9 cellular contexts compared by ENCODE assay signal in the genomic region with DNA sequence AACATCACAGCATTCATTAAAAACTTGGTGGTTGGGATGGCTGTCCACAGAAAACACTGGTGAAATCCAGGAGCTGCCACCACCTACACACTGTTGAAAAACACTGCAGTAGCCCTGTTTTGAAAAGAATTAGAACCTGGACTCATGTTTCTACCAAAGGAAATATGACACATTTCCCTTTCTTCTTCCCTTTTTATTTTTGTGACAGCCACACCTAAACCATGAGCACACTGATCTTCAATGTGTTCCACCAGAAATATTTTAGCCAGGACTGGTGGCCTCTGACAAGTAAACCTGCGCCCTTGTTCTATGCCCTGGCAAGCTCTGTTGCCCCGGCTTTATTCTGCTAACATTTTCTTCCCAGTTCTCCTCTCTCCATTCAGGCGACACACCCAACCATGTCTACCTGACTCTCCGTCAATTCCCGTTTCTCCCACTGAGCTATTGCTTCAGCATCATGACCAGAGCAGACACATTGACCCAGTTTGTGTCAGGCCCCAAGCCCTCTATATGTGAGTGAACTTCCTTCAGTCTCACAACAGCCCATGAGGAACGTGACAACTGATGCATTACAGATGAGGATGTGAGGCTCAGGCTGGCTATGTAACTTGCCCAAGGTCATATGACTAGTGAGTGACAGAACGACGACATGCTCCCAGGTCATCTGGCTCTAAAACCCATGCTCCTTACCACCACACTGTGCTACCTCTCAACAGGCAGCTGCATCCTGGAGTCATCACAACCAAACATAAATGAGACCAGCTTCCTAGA. TPM values are rescaled to one million over a fixed set of nuclear protein-coding genes. Genes with fewer than 3 reads are reported as not detected.
DNase-seq lines count a peak whose midpoint lies in the region; ATAC-seq and TF ChIP-seq lines count a peak whose summit lies in the region.
"Had no signal": no experiment of that assay in that cellular context is flagged by ENCODE, and none has a peak within 500 bp of the region (broad histone marks: within the 10 kb centered on the region; RNA-seq: fewer than 3 reads in every experiment).

No MANE protein-coding gene starts in this region.

- no peak for ATAC-seq in Right ventricle myocardium superior (ENCODE audit: poor library complexity)
- no peak for ATAC-seq in activated CD8-positive, alpha-beta T cell treated with anti-CD3 and anti-CD28 coated beads for 36 hours
- ATAC-seq in lung (ENCODE audit: insufficient read depth, low FRiP score), result peak; percentile 15
- ATAC-seq in HG03439 (IDR thresholded peaks at IDR 0.05; ENCODE audit: unreplicated experiment), result no peak
- no peak for ATAC-seq in PC-3
- no peak for ATAC-seq in HG02852 (IDR thresholded peaks at IDR 0.05; ENCODE audit: unreplicated experiment)

- H3K27me3 ChIP-seq in left ventricle myocardium inferior (ENCODE audit: low read depth) (no peaks in the 10 kb centered on the region), lung (ENCODE audit: control insufficient read depth, insufficient read depth) (no peaks in the 10 kb centered on the region), PC-3 (ENCODE audit: low read length) (no peaks in the 10 kb centered on the region)

- peaks cover 32% of the 10 kb centered on the region for H3K9me3 Mint-ChIP-seq in activated CD8-positive, alpha-beta T cell treated with anti-CD3 and anti-CD28 coated beads for 36 hours
- H3K9me3 Mint-ChIP-seq in mesothelial cell of epicardium, result peaks cover 33% of the 10 kb centered on the region

- POLR2A ChIA-PET in activated CD8-positive, alpha-beta T cell treated with anti-CD3 and anti-CD28 coated beads for 36 hours (lab: Charles Lee), result interaction anchor here (0.6 to 9.5 kb wide), 5 partner anchors 14 to 506 kb away, joined by 3 to 204 read pairs (median 3); a partner anchor contains a TSS
- POLR2A ChIA-PET in PC-3 (lab: Charles Lee; ENCODE audit: unreplicated experiment), result interaction anchor here (0.6 kb wide), 1 partner anchor 36 kb away, joined by 5 read pairs; no protein-coding TSS in a partner anchor

- peak overlapping the region; percentile 98 for H3K27ac ChIP-seq in left ventricle myocardium inferior (replicated peaks)
- peak overlapping the region; percentile 66 to 80 for H3K27ac ChIP-seq in lung (ENCODE audit: low read depth in 1 of 2, low read length in 1 of 2)
- no peak overlapping the region for H3K27ac ChIP-seq in PC-3 (ENCODE audit: low read length)

- no peak for DNase-seq in left ventricle myocardium inferior
- DNase-seq in Right ventricle myocardium superior, result no peak
- DNase-seq in activated CD8-positive, alpha-beta T cell treated with anti-CD3 and anti-CD28 coated beads for 36 hours, result no peak
- DNase-seq in lung (ENCODE audit: low spot score), result no peak
- DNase-seq in PC-3, result no peak
- no peak for DNase-seq in mesothelial cell of epicardium (ENCODE audit: low spot score in 2 of 2, unreplicated experiment in 2 of 2)

- intact Hi-C loops in left ventricle myocardium inferior (cut with micrococcal nuclease), result no loop called here
- intact Hi-C loops in Right ventricle myocardium superior (cut with DNase I), result loop anchor here (5.0 kb wide), 1 partner anchor 164 kb away; a partner anchor contains a TSS
- intact Hi-C loops in activated CD8-positive, alpha-beta T cell treated with anti-CD3 and anti-CD28 coated beads for 36 hours (cut with micrococcal nuclease), result no loop called here
- intact Hi-C loops in PC-3 (cut with micrococcal nuclease), result no loop called here

- H3K9ac ChIP-seq in PC-3 (ENCODE audit: low read length), result no peak overlapping the region

- no peaks in the 10 kb centered on the region for H3K9me2 ChIP-seq in PC-3 (replicated peaks; ENCODE audit: low read length)

- peaks cover 64% of the 10 kb centered on the region for H3K4me1 Mint-ChIP-seq in activated CD8-positive, alpha-beta T cell treated with anti-CD3 and anti-CD28 coated beads for 36 hours (ENCODE audit: low read depth)
- peaks cover 3% of the 10 kb centered on the region for H3K4me1 Mint-ChIP-seq in mesothelial cell of epicardium

- BruUV-seq in PC-3 (replicated peaks; lab: Mats Ljungman, UMichigan), result no TSS peak

- H3K36me3 ChIP-seq in left ventricle myocardium inferior, result peaks cover 35% of the 10 kb centered on the region
- H3K36me3 ChIP-seq in lung (ENCODE audit: control insufficient read depth in 2 of 2, insufficient read depth in 2 of 2, low read length in 2 of 2), result peaks cover 0 to 2% of the 10 kb centered on the region in 2 donors
- H3K36me3 ChIP-seq in PC-3 (ENCODE audit: low read depth, low read length), result no peaks in the 10 kb centered on the region
- H3K36me3 ChIP-seq: HAP-1 had no signal

- H3K79me2 ChIP-seq in PC-3 (ENCODE audit: low read length), result no peaks in the 10 kb centered on the region

- H3K4me3 ChIP-seq in left ventricle myocardium inferior (peak overlapping the region; percentile 74), lung (no peak overlapping the region), PC-3 (ENCODE audit: low read length) (no peak overlapping the region)
- H3K4me3 ChIP-seq: HAP-1 had no signal

- no peak for TF ChIP-seq CTCF in left ventricle myocardium inferior (IDR thresholded peaks at IDR 0.05; ENCODE audit: borderline replicate concordance)
- TF ChIP-seq CTCF in activated CD8-positive, alpha-beta T cell treated with anti-CD3 and anti-CD28 coated beads for 36 hours (IDR thresholded peaks at IDR 0.05), result no peak
- TF ChIP-seq CTCF in lung (IDR thresholded peaks at IDR 0.05; ENCODE audit: control extremely low read depth, extremely low read depth), result no peak
- TF ChIP-seq CTCF in PC-3 (conservative IDR thresholded peaks at IDR 0.05; ENCODE audit: low read depth, low read length), result no peak
- no peak for TF ChIP-seq CTCF in mesothelial cell of epicardium (IDR thresholded peaks at IDR 0.05; ENCODE audit: unreplicated experiment)

- H3K27me3 Mint-ChIP-seq in activated CD8-positive, alpha-beta T cell treated with anti-CD3 and anti-CD28 coated beads for 36 hours, result no peaks in the 10 kb centered on the region
- no peaks in the 10 kb centered on the region for H3K27me3 Mint-ChIP-seq in mesothelial cell of epicardium (ENCODE audit: low read depth)

- H2AFZ ChIP-seq in PC-3 (ENCODE audit: low read length), result no peak overlapping the region

- no peak overlapping the region for H3K4me2 ChIP-seq in PC-3 (ENCODE audit: low read length)

- CTCF ChIA-PET in activated CD8-positive, alpha-beta T cell treated with anti-CD3 and anti-CD28 coated beads for 36 hours (lab: Charles Lee), result interaction anchor here (1.3 to 2.5 kb wide), 4 partner anchors 16 to 164 kb away, joined by 4 to 8 read pairs (median 6); a partner anchor contains a TSS
- CTCF ChIA-PET in PC-3 (lab: Charles Lee), result no interaction called here

- no peak overlapping the region for H3K4me3 Mint-ChIP-seq in activated CD8-positive, alpha-beta T cell treated with anti-CD3 and anti-CD28 coated beads for 36 hours
- no peak overlapping the region for H3K4me3 Mint-ChIP-seq in mesothelial cell of epicardium

- H4K20me1 ChIP-seq in PC-3 (ENCODE audit: low read length), result no peaks in the 10 kb centered on the region

- H3F3A ChIP-seq in PC-3 (ENCODE audit: low read length, unreplicated experiment), result no peaks in the 10 kb centered on the region

- peaks cover 30% of the 10 kb centered on the region for H3K9me3 ChIP-seq in left ventricle myocardium inferior (replicated peaks)
- H3K9me3 ChIP-seq in lung (ENCODE audit: control insufficient read depth in 2 of 2, insufficient read depth in 1 of 2, low read length in 1 of 2), result peaks cover 0 to 4% of the 10 kb centered on the region in 2 donors
- peaks cover 5% of the 10 kb centered on the region; the same call in 1 of the 2 replicates for H3K9me3 ChIP-seq in PC-3 (ENCODE audit: low read length)
- H3K9me3 ChIP-seq: HAP-1 had no signal

- 37 to 49% methylated on average over 8 of the region's 8 CpGs for WGBS in lung, 2 donors

- peak overlapping the region; percentile 37 for H3K27ac Mint-ChIP-seq in activated CD8-positive, alpha-beta T cell treated with anti-CD3 and anti-CD28 coated beads for 36 hours
- no peak overlapping the region for H3K27ac Mint-ChIP-seq in mesothelial cell of epicardium

- peaks cover 68% of the 10 kb centered on the region for H3K4me1 ChIP-seq in left ventricle myocardium inferior
- peaks cover 9 to 15% of the 10 kb centered on the region in 2 donors for H3K4me1 ChIP-seq in lung (ENCODE audit: control insufficient read depth in 2 of 2, insufficient read depth in 2 of 2, low read length in 2 of 2)
- peaks cover 22% of the 10 kb centered on the region for H3K4me1 ChIP-seq in PC-3 (ENCODE audit: insufficient read depth, low read length)
- H3K4me1 ChIP-seq: HAP-1 had no signal

- peaks cover 60% of the 10 kb centered on the region for H3K36me3 Mint-ChIP-seq in activated CD8-positive, alpha-beta T cell treated with anti-CD3 and anti-CD28 coated beads for 36 hours (ENCODE audit: low read depth)
- H3K36me3 Mint-ChIP-seq in mesothelial cell of epicardium, result peaks cover 4% of the 10 kb centered on the region

RNA-seq across cellular contexts. Expression of a gene that starts 3.5 kb away (rescaled TPM):
- total RNA-seq in left ventricle myocardium inferior (23.3 TPM), Right ventricle myocardium superior (22.8 TPM), lung (10 to 100 TPM; 16.1 to 19.7 TPM), PC-3 (2014; rRNA removed) (0.52 TPM in 1 of 2 replicates, not detected in the other), mesothelial cell of epicardium (0.14 to 0.40 TPM in 2 of 3 replicates, not detected in the other)
- 1 to 10 TPM; 6.2 to 7.6 TPM for total RNA-seq in activated CD8-positive, alpha-beta T cell treated with anti-CD3 and anti-CD28 coated beads for 36 hours
- polyA plus RNA-seq in lung, result 10 to 100 TPM; 17.4 to 35.2 TPM

RNA-seq across cellular contexts. Expression of a gene that starts 19.2 kb away (rescaled TPM):
- 29.8 TPM for total RNA-seq in left ventricle myocardium inferior
- 28.9 TPM for total RNA-seq in Right ventricle myocardium superior
- total RNA-seq in activated CD8-positive, alpha-beta T cell treated with anti-CD3 and anti-CD28 coated beads for 36 hours, result 10 to 100 TPM; 32.5 to 35.4 TPM
- total RNA-seq in lung, result 10 to 100 TPM; 40.0 to 50.2 TPM
- polyA plus RNA-seq in lung, result 10 to 100 TPM; 22.4 to 39.5 TPM
- 48.2 and 66.8 TPM in 2 replicates for total RNA-seq in PC-3 (2014; rRNA removed)
- total RNA-seq in mesothelial cell of epicardium, result 44.4 to 46.7 TPM (median 44.8 TPM) in 3 replicates

RNA-seq across cellular contexts. Expression of a gene that starts 60.0 kb away (rescaled TPM):
- total RNA-seq in left ventricle myocardium inferior (5.4 TPM), Right ventricle myocardium superior (5.1 TPM), lung (10 to 100 TPM; 28.0 to 47.8 TPM), PC-3 (2014; rRNA removed) (12.3 and 23.0 TPM in 2 replicates), mesothelial cell of epicardium (15.0 to 17.4 TPM (median 16.5 TPM) in 3 replicates)
- 10 to 100 TPM; 12.9 to 13.1 TPM for total RNA-seq in activated CD8-positive, alpha-beta T cell treated with anti-CD3 and anti-CD28 coated beads for 36 hours
- polyA plus RNA-seq in lung, result 10 to 100 TPM; 11.3 to 15.1 TPM
